ENCODE assay signal across 16 cellular contexts in genomic region chr1:51664412-51665240, GRCh38. TPM values are rescaled to one million over a fixed set of nuclear protein-coding genes. Genes with fewer than 3 reads are reported as not detected.
DNase-seq lines count a peak whose midpoint lies in the region; ATAC-seq and TF ChIP-seq lines count a peak whose summit lies in the region.
"Had no signal": no experiment of that assay in that cellular context is flagged by ENCODE, and none has a peak within 500 bp of the region (broad histone marks: within the 10 kb centered on the region; RNA-seq: fewer than 3 reads in every experiment).

No MANE protein-coding gene starts in this region.

- H4K8ac ChIP-seq in IMR-90 (ENCODE audit: low read depth in 2 of 2, low read length in 2 of 2) = no peak overlapping the region

- no peak; the same call in 1 of the 2 replicates for TF ChIP-seq RAD21 in IMR-90 (IDR thresholded peaks at IDR 0.05; ENCODE audit: low read length)

- H3K4ac ChIP-seq in IMR-90 (ENCODE audit: low read depth, low read length) = peak overlapping the region; percentile 68

- H2BK20ac ChIP-seq in IMR-90 (ENCODE audit: low read depth, low read length) = no peak overlapping the region; the same call in 1 of the 2 replicates

- intact Hi-C loops in IMR-90 (cut with micrococcal nuclease) = no loop called here
- intact Hi-C loops in lower lobe of right lung (cut with DNase I) = no loop called here

- H4K20me1 ChIP-seq in IMR-90 (ENCODE audit: insufficient read depth, low read length) = no peaks in the 10 kb centered on the region; the same call in 1 of the 2 replicates

- CTCF ChIA-PET in IMR-90 (lab: Yijun Ruan, JAX) = interaction anchor here (1.3 kb wide), 1 partner anchor 19 kb away, joined by 3 read pairs; no protein-coding TSS in a partner anchor

- peak overlapping the region; percentile 5; the same call in 1 of the 2 replicates for H3K23ac ChIP-seq in IMR-90 (ENCODE audit: low read depth, low read length)

- no TSS peak for BruUV-seq in IMR-90 (replicated peaks; lab: Mats Ljungman, UMichigan)

- H3K14ac ChIP-seq in IMR-90 (replicated peaks; ENCODE audit: low read depth, low read length) = 0 out of 2 replicates have a peak overlapping the region, but pooled peaks have one; percentile 1

- H3K9me1 ChIP-seq in IMR-90 (ENCODE audit: insufficient read depth, low read length) = peaks cover 23% of the 10 kb centered on the region

- 0 out of 3 replicates have a peak overlapping the region, but pooled peaks have one; percentile 41 for H2BK15ac ChIP-seq in IMR-90 (ENCODE audit: low read depth, low read length)

- peaks cover 35 to 63% of the 10 kb centered on the region in 2 experiments for H3K79me1 ChIP-seq in IMR-90 (ENCODE audit: low read depth in 1 of 2, low read length in 2 of 2)

- DNase-seq in A172 (ENCODE audit: low spot score) (peak; percentile 21), IMR-90 (peak; percentile 73), erythroblast (lab: John Stamatoyannopoulos, UW) (peak; percentile 17 to 65), lower lobe of right lung (no peak), NCI-H69 (lab: John Stamatoyannopoulos, UW) (no peak), NCI-H2107 treated with DMSO at 0.1 percent for 48 hours (lab: John Stamatoyannopoulos, UW; ENCODE audit: unreplicated experiment) (no peak)
- DNase-seq: ACHN, endodermal cell, GOT3, NCI-H226, nephron progenitor cell, sigmoid colon, WERI-Rb-1 had no signal

- POLR2A ChIA-PET in IMR-90 (lab: Charles Lee; ENCODE audit: unreplicated experiment) = no interaction called here

- ATAC-seq in IMR-90 (ENCODE audit: low read depth) (no peak), lower lobe of right lung (peak; percentile 66 to 88), GM19455 (IDR thresholded peaks at IDR 0.05; ENCODE audit: unreplicated experiment) (no peak), HG03521 (IDR thresholded peaks at IDR 0.05; ENCODE audit: unreplicated experiment) (no peak)
- ATAC-seq: stimulated activated memory B cell treated with anti-CD40 and anti-IgM and Interleukin-4, amounts not matched to agents 10 μg/mL and 1 μg/mL and 100 μg/mL, for 72 hours had no signal

- peak overlapping the region; percentile 30 for H2BK120ac ChIP-seq in IMR-90 (ENCODE audit: low read depth, low read length)

- H3K27me3 ChIP-seq in IMR-90 (ENCODE audit: control insufficient read depth, insufficient read depth, low read length) = no peaks in the 10 kb centered on the region
- no peaks in the 10 kb centered on the region for H3K27me3 ChIP-seq in lower lobe of right lung (ENCODE audit: low read depth)
- H3K27me3 ChIP-seq: sigmoid colon had no signal

- H4K91ac ChIP-seq in IMR-90 (ENCODE audit: insufficient read depth, low read depth, low read length) = no peak overlapping the region

- TF ChIP-seq POLR2A in IMR-90 (IDR thresholded peaks at IDR 0.05; ENCODE audit: low read depth, low read length) (no peak), erythroblast (IDR thresholded peaks at IDR 0.05; ENCODE audit: low read length) (no peak)

- H2AK9ac ChIP-seq in IMR-90 (replicated peaks; ENCODE audit: low read depth, low read length, poor library complexity) = no peak overlapping the region

- TF ChIP-seq CTCF in IMR-90 (conservative IDR thresholded peaks at IDR 0.05; ENCODE audit: low read depth, low read length) = no peak
- no peak for TF ChIP-seq CTCF in lower lobe of right lung (IDR thresholded peaks at IDR 0.05)

- H4K5ac ChIP-seq in IMR-90 (ENCODE audit: low read depth, low read length) = no peak overlapping the region

- H2BK5ac ChIP-seq in IMR-90 (ENCODE audit: low read depth, low read length, poor library complexity, severe bottlenecking) = peak overlapping the region; percentile 37

- no peaks in the 10 kb centered on the region for H3K9me3 ChIP-seq in IMR-90 (ENCODE audit: control insufficient read depth, insufficient read depth, low read length)
- no peaks in the 10 kb centered on the region for H3K9me3 ChIP-seq in lower lobe of right lung
- H3K9me3 ChIP-seq: sigmoid colon had no signal

- dilution Hi-C loops in IMR-90 (cut with HindIII; ENCODE audit: low sequenced_read_pairs, unreplicated experiment) = no loop called here

- H3K4me2 ChIP-seq in IMR-90 (ENCODE audit: low read depth, low read length) = no peak overlapping the region; the same call in 1 of the 2 replicates

- no peak overlapping the region for H2AFZ ChIP-seq in IMR-90 (replicated peaks; ENCODE audit: low read length, poor library complexity)

- in situ Hi-C loops in IMR-90 (cut with MboI; ENCODE audit: low sequenced_read_pairs) = no loop called here

- H3K4me1 ChIP-seq in IMR-90 (ENCODE audit: control insufficient read depth, insufficient read depth, low read length) = peaks cover 19% of the 10 kb centered on the region
- H3K4me1 ChIP-seq in lower lobe of right lung = peaks cover 35% of the 10 kb centered on the region

- no peak overlapping the region for H3K56ac ChIP-seq in IMR-90 (ENCODE audit: extremely low read depth, insufficient read depth, low read length)

- peak overlapping the region; percentile 37; the same call in 1 of the 2 replicates for H2AK5ac ChIP-seq in IMR-90 (ENCODE audit: low read depth, low read length)

- no peak overlapping the region for H3K9ac ChIP-seq in IMR-90 (ENCODE audit: low read depth, low read length)

- H3K36me3 ChIP-seq in IMR-90 (ENCODE audit: control insufficient read depth, insufficient read depth, low read length) = no peaks in the 10 kb centered on the region
- no peaks in the 10 kb centered on the region for H3K36me3 ChIP-seq in lower lobe of right lung
- H3K36me3 ChIP-seq: sigmoid colon, WERI-Rb-1 had no signal

- 17% methylated on average over 1 of the region's 6 CpGs; no CpG with 5 or more reads in 1 of the 2 experiments for WGBS in IMR-90 (ENCODE audit: extremely low coverage in 2 of 2, insufficient read length in 1 of 2), 2 experiments

- no peak overlapping the region for H3K18ac ChIP-seq in IMR-90 (ENCODE audit: low read depth, low read length)

- H3K27ac ChIP-seq in IMR-90 (ENCODE audit: insufficient read depth, low read length) = no peak overlapping the region
- no peak overlapping the region for H3K27ac ChIP-seq in lower lobe of right lung
- H3K27ac ChIP-seq: sigmoid colon, WERI-Rb-1 had no signal

- H3K4me3 ChIP-seq in IMR-90 (ENCODE audit: insufficient read depth, low read depth, low read length) = no peak overlapping the region
- H3K4me3 ChIP-seq in lower lobe of right lung = no peak overlapping the region
- H3K4me3 ChIP-seq: sigmoid colon had no signal

TF ChIP-seq in IMR-90, 13 proteins besides CTCF, POLR2A, EP300 and RAD21:
- TF ChIP-seq MXI1 (IDR thresholded peaks at IDR 0.05; ENCODE audit: borderline replicate concordance, low read depth, low read length) (no peak), CHD1 (IDR thresholded peaks at IDR 0.05; ENCODE audit: low read depth, low read length) (no peak), BHLHE40 (IDR thresholded peaks at IDR 0.05; ENCODE audit: low read depth, low read length) (peak; percentile 7; the same call in 1 of the 2 replicates), USF2 (IDR thresholded peaks at IDR 0.05; ENCODE audit: low read depth, low read length) (no peak), FOS (IDR thresholded peaks at IDR 0.05; ENCODE audit: low read depth, low read length) (no peak), MAZ (IDR thresholded peaks at IDR 0.05; ENCODE audit: borderline replicate concordance, low read depth, low read length) (no peak), NFE2L2 (IDR thresholded peaks at IDR 0.05; ENCODE audit: low read depth, low read length) (no peak), MAFK (IDR thresholded peaks at IDR 0.05; ENCODE audit: low read depth, low read length) (0 out of 2 replicates have a peak, but pooled peaks have one; percentile 7), RCOR1 (IDR thresholded peaks at IDR 0.05; ENCODE audit: insufficient replicate concordance, low read length) (no peak), ELK1 (IDR thresholded peaks at IDR 0.05; ENCODE audit: borderline replicate concordance, low read depth, low read length) (no peak)
TF ChIP-seq in IMR-90: peak in this region for 2.

RNA-seq across cellular contexts. Expression of gene OSBPL9, which starts 47.7 kb away (rescaled TPM):
- 109 and 114 TPM in 2 replicates for total RNA-seq in A172 (2014; rRNA removed; shearing (Covaris generic))
- 98.9 and 127 TPM in 2 replicates for total RNA-seq in IMR-90 (2012; rRNA removed)
- polyA plus RNA-seq in IMR-90 (2012; rRNA removed) = 38.1 and 51.4 TPM in 2 replicates
- 11.8 and 14.9 TPM in 2 replicates for polyA plus RNA-seq in IMR-90 (2012; cell fraction: cytosol; rRNA removed)
- polyA plus RNA-seq in IMR-90 (2012; cell fraction: nucleus; rRNA removed; ENCODE audit: low replicate concordance) = 15.3 and 74.5 TPM in 2 replicates
- 65.4 TPM for total RNA-seq in lower lobe of right lung

Comparison
In these comparisons a context has a peak if more than half of its experiments do, and no peak if none do; other contexts are left out.
1. DNase-seq: peak in A172 (single experiment), IMR-90 (single experiment) and erythroblast (2 of 2); none in lower lobe of right lung (single experiment), NCI-H69 (single experiment) and NCI-H2107 treated with DMSO at 0.1 percent for 48 hours (single experiment).
2. ATAC-seq: peak in lower lobe of right lung (2 of 2); none in IMR-90 (single experiment), GM19455 (single experiment) and HG03521 (single experiment).